Comparison of ENCODE assay signal across 11 cellular contexts in genomic region chr10:69786791-69787190, GRCh38. TPM values are rescaled to one million over a fixed set of nuclear protein-coding genes. Genes with fewer than 3 reads are reported as not detected.
A peak's percentile ranks its signal among the peaks of the same experiment; 100 is the strongest.
DNase-seq lines count a peak whose midpoint lies in the region; ATAC-seq and TF ChIP-seq lines count a peak whose summit lies in the region.
"Had no signal": no experiment of that assay in that cellular context is flagged by ENCODE, and none has a peak within 500 bp of the region (broad histone marks: within the 10 kb centered on the region; RNA-seq: fewer than 3 reads in every experiment).

No MANE protein-coding gene starts in this region.

- H3K4me3 ChIP-seq in right atrium auricular region (no peak overlapping the region), fibroblast of villous mesenchyme (ENCODE audit: low read depth, low read length) (no peak overlapping the region), aorta (ENCODE audit: low read length in 2 of 2) (no peak overlapping the region), lower leg skin (ENCODE audit: low read depth, poor library complexity, severe bottlenecking) (no peak overlapping the region)
- H3K4me3 ChIP-seq: esophagus squamous epithelium had no signal

- intact Hi-C loops in left cardiac atrium (cut with DNase I) (loop anchor here (5.0 kb wide), 2 partner anchors 126 to 131 kb away; no protein-coding TSS in a partner anchor), aorta (cut with DNase I) (loop anchor here in 1 of 2 donors (5.0 kb wide), 1 partner anchor 126 kb away; no protein-coding TSS in a partner anchor), lower leg skin (cut with DNase I; ENCODE audit: low total_unique reads) (no loop called here)

- no peak for TF ChIP-seq POLR2A in lower leg skin (IDR thresholded peaks at IDR 0.05)

- peak in 1 of 2 donors; percentile 38 for TF ChIP-seq CTCF in right atrium auricular region (IDR thresholded peaks at IDR 0.05)
- TF ChIP-seq CTCF in fibroblast of villous mesenchyme (IDR thresholded peaks at IDR 0.05; ENCODE audit: insufficient read depth, low read depth, low read length), result peak; percentile 62
- TF ChIP-seq CTCF in lower leg skin (IDR thresholded peaks at IDR 0.05), result no peak

- H3K27me3 ChIP-seq in right atrium auricular region (no peaks in the 10 kb centered on the region), aorta (ENCODE audit: control insufficient read depth in 1 of 2, insufficient read depth in 2 of 2, low read length in 1 of 2) (no peaks in the 10 kb centered on the region)

- no peak overlapping the region for H3K27ac ChIP-seq in right atrium auricular region
- peak overlapping the region in 1 of 2 donors; percentile 54 for H3K27ac ChIP-seq in aorta (ENCODE audit: low read depth in 1 of 2, low read length in 2 of 2)
- H3K27ac ChIP-seq: esophagus squamous epithelium had no signal

- in situ Hi-C loops in SK-MEL-5 (cut with HindIII; ENCODE audit: low pct_unique_long_range_greater_than_20kb, low sequenced_read_pairs), result no loop called here

- no peak for DNase-seq in left cardiac atrium
- no peak for DNase-seq in right atrium auricular region (ENCODE audit: low spot score)
- peak; percentile 48 for DNase-seq in SK-MEL-5 (ENCODE audit: low read depth, low spot score)
- peak; percentile 59 for DNase-seq in fibroblast of villous mesenchyme (ENCODE audit: low read depth)
- DNase-seq in aorta, result no peak
- DNase-seq in lower leg skin (ENCODE audit: low spot score in 2 of 2), result no peak
- no peak for DNase-seq in NCI-H1092 (lab: John Stamatoyannopoulos, UW)
- DNase-seq in mucosa of gallbladder (ENCODE audit: low spot score), result no peak
- DNase-seq: CD4-positive, alpha-beta T cell; esophagus squamous epithelium had no signal

- H3K9me3 ChIP-seq in right atrium auricular region (no peaks in the 10 kb centered on the region), aorta (ENCODE audit: control insufficient read depth, low read length) (no peaks in the 10 kb centered on the region)
- H3K9me3 ChIP-seq: esophagus squamous epithelium had no signal

- 19 to 34% methylated on average over 1 of the region's 1 CpG for WGBS in aorta, 2 donors
- WGBS in lower leg skin, 2 donors, result 69 to 81% methylated on average over 1 of the region's 1 CpG

- ATAC-seq in left cardiac atrium, result peak; percentile 36 to 55
- ATAC-seq in aorta (ENCODE audit: low FRiP score), result peak; percentile 47
- ATAC-seq: sciatic nerve had no signal

- H3K4me1 ChIP-seq in right atrium auricular region (no peaks in the 10 kb centered on the region), aorta (ENCODE audit: control insufficient read depth in 1 of 2, insufficient read depth in 2 of 2, low read length in 2 of 2) (peaks cover 2 to 7% of the 10 kb centered on the region in 2 donors)

- H3K36me3 ChIP-seq in right atrium auricular region (no peaks in the 10 kb centered on the region), aorta (ENCODE audit: control insufficient read depth in 1 of 2, insufficient read depth in 2 of 2, low read length in 1 of 2) (no peaks in the 10 kb centered on the region)
- H3K36me3 ChIP-seq: esophagus squamous epithelium had no signal

RNA-seq across cellular contexts. Expression of gene COL13A1, which starts 14.9 kb away (rescaled TPM):
- 1 to 10 TPM; 3.8 to 6.7 TPM for total RNA-seq in left cardiac atrium
- 10 to 100 TPM in 1 of 2 donors, 1 to 10 TPM in 1; 5.7 to 11.8 TPM for total RNA-seq in right atrium auricular region
- 0.11 TPM in 1 of 2 replicates, not detected in the other for total RNA-seq in SK-MEL-5 (2014; rRNA removed; shearing (Covaris generic))
- polyA plus RNA-seq in SK-MEL-5 (2015; cell fraction: cytosol; rRNA removed), result 0.22 and 0.30 TPM in 2 replicates
- polyA plus RNA-seq in SK-MEL-5 (2015; cell fraction: nucleus; rRNA removed), result 0.41 TPM in 1 of 2 replicates, not detected in the other
- total RNA-seq in fibroblast of villous mesenchyme, result 3.5 and 5.8 TPM in 2 replicates
- total RNA-seq in aorta, result 10 to 100 TPM in 1 of 2 donors, 1 to 10 TPM in 1; 9.3 to 13.6 TPM
- polyA plus RNA-seq in aorta, result 10 to 100 TPM in 1 of 2 donors, 1 to 10 TPM in 1; 3.5 to 32.8 TPM
- 1 to 10 TPM in 3 of 4 donors, under 1 TPM in 1; 0.93 to 2.3 (median 1.3) TPM for total RNA-seq in lower leg skin
- 2.5 TPM for total RNA-seq in mucosa of gallbladder
- total RNA-seq: CD4-positive, alpha-beta T cell had no signal

Comparison
In these comparisons a context has a peak if more than half of its experiments do, and no peak if none do; other contexts are left out.
1. DNase-seq: peak in SK-MEL-5 (single experiment) and fibroblast of villous mesenchyme (single experiment); none in left cardiac atrium (single experiment), right atrium auricular region (single experiment), aorta (0 of 2), lower leg skin (0 of 2), NCI-H1092 (single experiment) and mucosa of gallbladder (single experiment).